In genomic region chr2:218908721-218909619, GRCh38 we compare ENCODE assay signal across 1 cellular context.
TF ChIP-seq lines count a peak whose summit lies in the region.

No MANE protein-coding gene starts in this region.

TF ChIP-seq in K562, 482 proteins besides CTCF, POLR2A, EP300 and RAD21 (continued from another document and continues in another):
- TF ChIP-seq ZNF518B (CRISPR knock-in tag; IDR thresholded peaks at IDR 0.05) (no peak), EP400 (IDR thresholded peaks at IDR 0.05) (peak; percentile 84), SIN3B (IDR thresholded peaks at IDR 0.05; ENCODE audit: low read depth) (0 out of 2 replicates have a peak, but pooled peaks have one; percentile 41), CCNT2 (IDR thresholded peaks at IDR 0.05; ENCODE audit: borderline replicate concordance, extremely low read depth, insufficient read length, low read depth, low read length) (peak; percentile 48), CHD1 (IDR thresholded peaks at IDR 0.05; ENCODE audit: low read length) (no peak), NR0B1 (IDR thresholded peaks at IDR 0.05; ENCODE audit: partially characterized antibody) (no peak), CREM (IDR thresholded peaks at IDR 0.05; ENCODE audit: low read depth) (peak; percentile 85), FOXM1 (IDR thresholded peaks at IDR 0.05; ENCODE audit: low read depth) (no peak), FOXM1 (CRISPR knock-in tag; IDR thresholded peaks at IDR 0.05; ENCODE audit: low read depth) (no peak), KAT8 (IDR thresholded peaks at IDR 0.05; ENCODE audit: low read depth) (no peak), POLR2B (IDR thresholded peaks at IDR 0.05; ENCODE audit: low read depth, partially characterized antibody) (peak; percentile 60), TFAP4 (CRISPR knock-in tag; IDR thresholded peaks at IDR 0.05; ENCODE audit: borderline replicate concordance) (peak; percentile 81), THRAP3 (IDR thresholded peaks at IDR 0.05; ENCODE audit: borderline replicate concordance) (no peak), PHTF2 (CRISPR knock-in tag; IDR thresholded peaks at IDR 0.05) (no peak), UBTF (IDR thresholded peaks at IDR 0.05; ENCODE audit: borderline replicate concordance in 1 of 2, low read depth in 2 of 2, low read length in 2 of 2) (no peak), TSHZ1 (CRISPR knock-in tag; IDR thresholded peaks at IDR 0.05) (no peak), TFAM (CRISPR knock-in tag; conservative IDR thresholded peaks at IDR 0.05) (no peak), MAX (CRISPR knock-in tag; IDR thresholded peaks at IDR 0.05) (0 out of 2 replicates have a peak, but pooled peaks have one; percentile 21), TFE3 (CRISPR knock-in tag; IDR thresholded peaks at IDR 0.05) (no peak), CAMTA2 (CRISPR knock-in tag; conservative IDR thresholded peaks at IDR 0.05) (no peak), GATAD2A (IDR thresholded peaks at IDR 0.05) (no peak), ATF1 (CRISPR knock-in tag; IDR thresholded peaks at IDR 0.05) (no peak), ATF1 (tag; IDR thresholded peaks at IDR 0.05) (peak; percentile 86), ELK3 (CRISPR knock-in tag; IDR thresholded peaks at IDR 0.05) (no peak), BHLHE40 (IDR thresholded peaks at IDR 0.05; ENCODE audit: low read length) (no peak), GTF2F1 (IDR thresholded peaks at IDR 0.05; ENCODE audit: low read depth, low read length) (no peak), HMGN3 (IDR thresholded peaks at IDR 0.05; ENCODE audit: borderline replicate concordance, extremely low read depth, insufficient read length, low read depth, low read length) (peak; percentile 42), TBP (optimal IDR thresholded peaks at IDR 0.05; ENCODE audit: low read depth, low read length) (peak; percentile 74), ATF6 (CRISPR knock-in tag; IDR thresholded peaks at IDR 0.05) (0 out of 2 replicates have a peak, but pooled peaks have one; percentile 71), ZNF184 (CRISPR knock-in tag; IDR thresholded peaks at IDR 0.05) (no peak), HDGF (IDR thresholded peaks at IDR 0.05) (no peak), ZNF695 (CRISPR knock-in tag; IDR thresholded peaks at IDR 0.05) (no peak), ZNF121 (CRISPR knock-in tag; conservative IDR thresholded peaks at IDR 0.05) (no peak), ZFP91 (CRISPR knock-in tag; IDR thresholded peaks at IDR 0.05) (peak; percentile 93), SIX5 (IDR thresholded peaks at IDR 0.05; ENCODE audit: borderline replicate concordance in 1 of 2, insufficient read depth in 1 of 2, low read depth in 1 of 2, low read length in 2 of 2) (peak in 1 of 2 experiments; percentile 12; a peak in 1 of 4 replicates), PHF21A (IDR thresholded peaks at IDR 0.05; ENCODE audit: borderline replicate concordance, low read depth) (no peak), ZNF197 (CRISPR knock-in tag; IDR thresholded peaks at IDR 0.05; ENCODE audit: low read depth) (no peak), HDAC2 (IDR thresholded peaks at IDR 0.05) (0 out of 2 replicates have a peak, but pooled peaks have one; percentile 49), ZNF274 (IDR thresholded peaks at IDR 0.05; ENCODE audit: borderline replicate concordance, low read depth, low read length) (no peak), RBBP5 (IDR thresholded peaks at IDR 0.05; ENCODE audit: borderline replicate concordance, insufficient read depth, low read length, poor library complexity, severe bottlenecking) (peak; percentile 31)
